20 cellular contexts compared by ENCODE assay signal in genomic region chr20:24776755-24777271, GRCh38.
A peak's percentile ranks its signal among the peaks of the same experiment; 100 is the strongest.
DNase-seq lines count a peak whose midpoint lies in the region; ATAC-seq, FAIRE-seq and TF ChIP-seq lines count a peak whose summit lies in the region.
"Had no signal": no experiment of that assay in that cellular context is flagged by ENCODE, and none has a peak within 500 bp of the region (broad histone marks: within the 10 kb centered on the region; RNA-seq: fewer than 3 reads in every experiment).

No MANE protein-coding gene starts in this region.

- TF ChIP-seq CTCF in right atrium auricular region (IDR thresholded peaks at IDR 0.05) (no peak), endodermal cell (conservative IDR thresholded peaks at IDR 0.05) (no peak), Calu3 (IDR thresholded peaks at IDR 0.05; ENCODE audit: unreplicated experiment) (no peak), D721Med (IDR thresholded peaks at IDR 0.05; ENCODE audit: insufficient read depth, missing control alignments) (no peak), thyroid gland (IDR thresholded peaks at IDR 0.05) (no peak)

- H3K9me3 ChIP-seq in right atrium auricular region (peaks cover 0 to 6% of the 10 kb centered on the region in 2 donors), endodermal cell (ENCODE audit: control insufficient read depth, low read length) (peaks cover 9% of the 10 kb centered on the region), thyroid gland (no peaks in the 10 kb centered on the region)

- intact Hi-C loops in cardiac septum (cut with DNase I) (loop anchor here (10.0 kb wide), 1 partner anchor 272 kb away; no protein-coding TSS in a partner anchor), sciatic nerve (cut with DNase I) (no loop called here), Calu3 (cut with micrococcal nuclease; ENCODE audit: unreplicated experiment) (no loop called here), thyroid gland (cut with DNase I) (no loop called here)

- 79 to 84% methylated on average over 2 to 6 of the region's 6 CpGs for WGBS in endodermal cell (ENCODE audit: insufficient coverage in 1 of 2, insufficient read length in 1 of 2), 2 experiments
- WGBS in thyroid gland, 2 donors, result 91 to 94% methylated on average over 6 of the region's 6 CpGs

- H3K27me3 Mint-ChIP-seq in endodermal cell (ENCODE audit: insufficient read depth) (peaks cover 24% of the 10 kb centered on the region), Calu3 (ENCODE audit: unreplicated experiment) (peaks cover 41% of the 10 kb centered on the region)

- H3K4me1 ChIP-seq in right atrium auricular region (no peaks in the 10 kb centered on the region), endodermal cell (ENCODE audit: control insufficient read depth, insufficient read depth, low read length) (no peaks in the 10 kb centered on the region), thyroid gland (peaks cover 6 to 28% of the 10 kb centered on the region in 2 donors)

- H3K27me3 ChIP-seq in right atrium auricular region, result no peaks in the 10 kb centered on the region
- H3K27me3 ChIP-seq in endodermal cell (ENCODE audit: control insufficient read depth, insufficient read depth, low read length, poor library complexity, severe bottlenecking), result no peaks in the 10 kb centered on the region
- no peaks in the 10 kb centered on the region for H3K27me3 ChIP-seq in thyroid gland

- no peak for FAIRE-seq in D721Med (lab: Jason Lieb, UNC)
- FAIRE-seq: GM12878, K562 had no signal

- no peak for ATAC-seq in sciatic nerve
- ATAC-seq: GM12878, K562 had no signal

- H3K4me3 ChIP-seq in right atrium auricular region (no peak overlapping the region), endodermal cell (ENCODE audit: low read length) (no peak overlapping the region), thyroid gland (replicated peaks in 1 of 3) (no peak overlapping the region)
- H3K4me3 ChIP-seq: GM12878, GM23248, K562 had no signal

- CTCF ChIA-PET in Calu3 (lab: Charles Lee), result no interaction called here

- peak; percentile 66 for DNase-seq in cardiac septum (ENCODE audit: low spot score)
- DNase-seq in right atrium auricular region (ENCODE audit: low spot score), result no peak
- peak; percentile 20 for DNase-seq in endodermal cell
- DNase-seq in sciatic nerve (ENCODE audit: low spot score), result peak; percentile 23
- DNase-seq in NCI-H1417 treated with DMSO at 0.1 percent for 48 hours (lab: John Stamatoyannopoulos, UW), result no peak
- DNase-seq in Calu3, result no peak
- no peak for DNase-seq in D721Med (ENCODE audit: insufficient read length, low spot score)
- no peak for DNase-seq in thyroid gland
- DNase-seq: DMS79 treated with DMSO at 0.1 percent for 48 hours, GM23248, MM.1S, NCI-H1048, NCI-H1436, NCI-H187 treated with DMSO at 0.1 percent for 48 hours, NCI-H2107, NCI-H526 treated with DMSO at 0.1 percent for 48 hours, SHP77 had no signal

- no peak overlapping the region for H3K27ac Mint-ChIP-seq in endodermal cell
- H3K27ac Mint-ChIP-seq in Calu3 (ENCODE audit: unreplicated experiment), result no peak overlapping the region
- H3K27ac Mint-ChIP-seq: H9 had no signal

- H3K9ac ChIP-seq in endodermal cell (ENCODE audit: extremely low read depth, low read length, poor library complexity, severe bottlenecking), result no peak overlapping the region
- H3K9ac ChIP-seq: GM23248 had no signal

- H3K4me3 Mint-ChIP-seq in endodermal cell (no peak overlapping the region), Calu3 (ENCODE audit: low read depth, unreplicated experiment) (no peak overlapping the region)
- H3K4me3 Mint-ChIP-seq: H9 had no signal

- H3K36me3 Mint-ChIP-seq in endodermal cell (ENCODE audit: low read depth) (no peaks in the 10 kb centered on the region), Calu3 (ENCODE audit: insufficient read depth, unreplicated experiment) (no peaks in the 10 kb centered on the region)

- no peak for TF ChIP-seq POLR2A in thyroid gland (IDR thresholded peaks at IDR 0.05)

- no peaks in the 10 kb centered on the region for H3K36me3 ChIP-seq in right atrium auricular region
- H3K36me3 ChIP-seq in endodermal cell (ENCODE audit: control insufficient read depth, insufficient read depth, low read length), result no peaks in the 10 kb centered on the region
- no peaks in the 10 kb centered on the region for H3K36me3 ChIP-seq in thyroid gland

- H3K9me3 Mint-ChIP-seq in endodermal cell, result peaks cover 5% of the 10 kb centered on the region
- H3K9me3 Mint-ChIP-seq in Calu3 (ENCODE audit: low read depth, unreplicated experiment), result no peaks in the 10 kb centered on the region

- H3K27ac ChIP-seq in right atrium auricular region, result no peak overlapping the region
- H3K27ac ChIP-seq in endodermal cell (ENCODE audit: low read depth, low read length), result no peak overlapping the region
- peak overlapping the region in 1 of 3 donors; percentile 5 for H3K27ac ChIP-seq in thyroid gland
- H3K27ac ChIP-seq: GM23248 had no signal

- no peaks in the 10 kb centered on the region for H3K4me1 Mint-ChIP-seq in endodermal cell
- H3K4me1 Mint-ChIP-seq in Calu3 (ENCODE audit: low read depth, unreplicated experiment), result no peaks in the 10 kb centered on the region
- H3K4me1 Mint-ChIP-seq: H9 had no signal

- no TSS peak for BruUV-seq in Calu3 (replicated peaks; lab: Mats Ljungman, UMichigan)

Comparison
In these comparisons a context has a peak if more than half of its experiments do, and no peak if none do; other contexts are left out.
1. DNase-seq: peak in cardiac septum (single experiment), endodermal cell (single experiment) and sciatic nerve (single experiment); none in right atrium auricular region (single experiment), NCI-H1417 treated with DMSO at 0.1 percent for 48 hours (single experiment), Calu3 (single experiment), D721Med (single experiment) and thyroid gland (0 of 2).